ENCODE assay signal across 12 cellular contexts in the genomic region with DNA sequence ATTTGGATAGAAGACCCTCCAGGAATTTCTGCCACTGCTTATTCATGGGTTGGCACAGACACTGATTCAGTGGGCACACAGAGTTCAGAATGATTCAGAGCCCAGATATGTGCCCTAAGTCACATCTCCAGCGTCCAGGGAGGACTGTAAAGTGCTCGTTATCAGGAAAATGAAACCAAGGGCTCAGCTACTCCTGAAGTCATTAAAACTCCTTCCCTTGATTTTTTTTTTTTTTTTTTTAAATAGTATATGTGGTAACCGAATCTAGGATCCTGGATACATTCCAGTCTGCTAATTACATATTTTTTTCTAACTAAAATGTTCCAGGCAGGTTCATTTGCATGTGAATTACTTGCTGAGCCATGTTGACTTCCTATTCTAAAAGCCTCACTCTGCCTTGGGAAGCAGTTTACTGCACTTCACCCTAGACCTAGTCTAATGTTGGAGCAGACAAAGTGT. TPM values are rescaled to one million over a fixed set of nuclear protein-coding genes. Genes with fewer than 3 reads are reported as not detected.
DNase-seq lines count a peak whose midpoint lies in the region; ATAC-seq and TF ChIP-seq lines count a peak whose summit lies in the region.
"Had no signal": no experiment of that assay in that cellular context is flagged by ENCODE, and none has a peak within 500 bp of the region (broad histone marks: within the 10 kb centered on the region; RNA-seq: fewer than 3 reads in every experiment).

No MANE protein-coding gene starts in this region.

- H3K4me3 ChIP-seq in SK-N-MC: peak overlapping the region; percentile 47
- peak overlapping the region; percentile 35 for H3K4me3 ChIP-seq in thoracic aorta

- H3K27ac ChIP-seq in SK-N-MC (peak overlapping the region; percentile 44; the same call in 1 of the 2 replicates), thoracic aorta (peak overlapping the region in 1 of 2 donors; percentile 21)

- H3K9ac ChIP-seq in SK-N-MC (ENCODE audit: insufficient read length): no peak overlapping the region

- H3K27me3 ChIP-seq in thoracic aorta (replicated peaks; ENCODE audit: insufficient read depth): no peaks in the 10 kb centered on the region

- no peaks in the 10 kb centered on the region for H3K36me3 ChIP-seq in SK-N-MC (ENCODE audit: insufficient read depth, low read length)
- H3K36me3 ChIP-seq in thoracic aorta: no peaks in the 10 kb centered on the region

- DNase-seq in NCI-H748 (lab: John Stamatoyannopoulos, UW; ENCODE audit: unreplicated experiment): peak; percentile 22
- DNase-seq in NCI-H748 treated with DMSO at 0.1 percent for 48 hours (lab: John Stamatoyannopoulos, UW): no peak
- peak; percentile 40 for DNase-seq in SK-N-MC (ENCODE audit: low read depth, low spot score)
- DNase-seq in glomerular endothelial cell (ENCODE audit: extremely low read depth, low read depth, low spot score): peak; percentile 52
- no peak for DNase-seq in thoracic aorta (ENCODE audit: low spot score)
- no peak for DNase-seq in activated CD8-positive, alpha-beta memory T cell treated with anti-CD3 and anti-CD28 coated beads, Interleukin-2, amount 50 U/mL, for 4 hours
- DNase-seq: activated CD8-positive, alpha-beta memory T cell treated with anti-CD3 and anti-CD28 coated beads for 24 hours; C1 segment of cervical spinal cord; effector memory CD4-positive, alpha-beta T cell; NK-92 treated with Interleukin-12 subunit alpha and Interleukin-12 subunit beta, amount 100 ng/mL, for 24 hours had no signal

- ATAC-seq in thoracic aorta (ENCODE audit: insufficient number of reproducible peaks, low FRiP score, low read depth) (no peak), HG03460 (IDR thresholded peaks at IDR 0.05; ENCODE audit: unreplicated experiment) (no peak), HG03354 (IDR thresholded peaks at IDR 0.05; ENCODE audit: poor library complexity, severe bottlenecking, unreplicated experiment) (no peak)

- TF ChIP-seq CTCF in thoracic aorta (IDR thresholded peaks at IDR 0.05): no peak

- peaks cover 0 to 7% of the 10 kb centered on the region in 2 donors for H3K4me1 ChIP-seq in thoracic aorta (ENCODE audit: control insufficient read depth in 1 of 2, low read depth in 2 of 2)

- H3K9me3 ChIP-seq in SK-N-MC (ENCODE audit: low read depth, low read length) (no peaks in the 10 kb centered on the region), thoracic aorta (no peaks in the 10 kb centered on the region)

RNA-seq across cellular contexts. Expression of a gene that starts 34.7 kb away (rescaled TPM):
- 24.2 and 24.4 TPM in 2 replicates for total RNA-seq in glomerular endothelial cell
- total RNA-seq in thoracic aorta: 10 to 100 TPM; 15.8 to 18.6 TPM

Comparison
In these comparisons a context has a peak if more than half of its experiments do, and no peak if none do; other contexts are left out.
1. DNase-seq: peak in NCI-H748 (single experiment), SK-N-MC (single experiment) and glomerular endothelial cell (single experiment); none in NCI-H748 treated with DMSO at 0.1 percent for 48 hours (single experiment), thoracic aorta (single experiment) and activated CD8-positive, alpha-beta memory T cell treated with anti-CD3 and anti-CD28 coated beads, Interleukin-2, amount 50 U/mL, for 4 hours (single experiment).